Comparison of ENCODE assay signal across 8 cellular contexts in genomic region chr11:83007909-83008580, GRCh38.
A peak's percentile ranks its signal among the peaks of the same experiment; 100 is the strongest.
DNase-seq lines count a peak whose midpoint lies in the region; ATAC-seq, FAIRE-seq and TF ChIP-seq lines count a peak whose summit lies in the region.

No MANE protein-coding gene starts in this region.

- no peaks in the 10 kb centered on the region for H3K36me3 ChIP-seq in endothelial cell of umbilical vein (ENCODE audit: control insufficient read depth in 2 of 2, extremely low read depth in 1 of 2, insufficient read depth in 2 of 2, low read length in 2 of 2)

- no peaks in the 10 kb centered on the region for H3K9me3 Mint-ChIP-seq in natural killer cell

- DNase-seq in D341Med (ENCODE audit: low spot score), result peak; percentile 82
- DNase-seq in NCI-H748 treated with DMSO at 0.1 percent for 48 hours (lab: John Stamatoyannopoulos, UW), result peak; percentile 26
- peak; percentile 94 for DNase-seq in endothelial cell of umbilical vein (ENCODE audit: low read depth, low spot score)
- DNase-seq in natural killer cell, result no peak
- no peak for DNase-seq in A172 (ENCODE audit: low spot score)
- no peak for DNase-seq in stimulated activated naive CD4-positive, alpha-beta T cell (lab: John Stamatoyannopoulos, UW)
- no peak for DNase-seq in NCI-H2171 treated with DMSO at 0.1 percent for 48 hours (lab: John Stamatoyannopoulos, UW)

- peak overlapping the region; percentile 14 for H2AFZ ChIP-seq in endothelial cell of umbilical vein (ENCODE audit: low read depth, low read length)

- peak; percentile 51 for TF ChIP-seq POLR2A in endothelial cell of umbilical vein (IDR thresholded peaks at IDR 0.05; ENCODE audit: low read depth, low read length)

- TF ChIP-seq CTCF in endothelial cell of umbilical vein (IDR thresholded peaks at IDR 0.05; ENCODE audit: extremely low read depth in 1 of 2, insufficient read depth in 1 of 2, low read depth in 1 of 2, low read length in 2 of 2) (peak in 1 of 2 donors; percentile 6), natural killer cell (IDR thresholded peaks at IDR 0.05) (no peak)

- peak overlapping the region; percentile 56 for H3K4me3 Mint-ChIP-seq in natural killer cell

- ATAC-seq in GM21515 (IDR thresholded peaks at IDR 0.05; ENCODE audit: unreplicated experiment) (peak; percentile 46), natural killer cell (peak in 2 of 3 donors; percentile 42 to 52)

- dilution Hi-C loops in endothelial cell of umbilical vein (cut with MboI; ENCODE audit: extremely low pct_ligation_motif_present, low sequenced_read_pairs), result no loop called here

- H3K27ac ChIP-seq in endothelial cell of umbilical vein (ENCODE audit: insufficient read depth, low read depth, low read length), result peak overlapping the region; percentile 68

- peak overlapping the region; percentile 9 for H3K4me2 ChIP-seq in endothelial cell of umbilical vein (ENCODE audit: insufficient read depth, low read length)

- peak overlapping the region; percentile 50 to 75 for H3K27ac Mint-ChIP-seq in natural killer cell

- H3K36me3 Mint-ChIP-seq in natural killer cell, result no peaks in the 10 kb centered on the region

- POLR2A ChIA-PET in endothelial cell of umbilical vein (lab: Charles Lee), result interaction anchor here (0.6 to 0.8 kb wide), 3 partner anchors 22 to 149 kb away, joined by 4 to 13 read pairs (median 4); partner anchors contain the start of gene PCF11

- no TSS peak for BruUV-seq in endothelial cell of umbilical vein (replicated peaks; lab: Mats Ljungman, UMichigan)

- H3K9me3 ChIP-seq in endothelial cell of umbilical vein (replicated peaks; ENCODE audit: control insufficient read depth, insufficient read depth, low read length), result no peaks in the 10 kb centered on the region

- CTCF ChIA-PET in endothelial cell of umbilical vein (lab: Charles Lee), result interaction anchor here (0.6 to 2.7 kb wide), 15 partner anchors 10 to 148 kb away, joined by 3 to 8 read pairs (median 4); partner anchors contain the start of gene PCF11

- H3K27me3 Mint-ChIP-seq in natural killer cell (ENCODE audit: low read depth in 2 of 2), result no peaks in the 10 kb centered on the region

- no peak overlapping the region for H3K9ac ChIP-seq in endothelial cell of umbilical vein (replicated peaks; ENCODE audit: extremely low read depth, insufficient read depth, low read length)

- H3K79me2 ChIP-seq in endothelial cell of umbilical vein (ENCODE audit: control insufficient read depth, insufficient read depth, low read length), result no peaks in the 10 kb centered on the region

- H3K27me3 ChIP-seq in endothelial cell of umbilical vein (ENCODE audit: control insufficient read depth in 2 of 2, insufficient read depth in 2 of 2, low read length in 2 of 2), result no peaks in the 10 kb centered on the region

- no peaks in the 10 kb centered on the region for H3K9me1 ChIP-seq in endothelial cell of umbilical vein (replicated peaks; ENCODE audit: control insufficient read depth, extremely low read depth, insufficient read depth, low read length)

- H3K4me1 Mint-ChIP-seq in natural killer cell, result peaks cover 14 to 24% of the 10 kb centered on the region in 2 donors

- peak; percentile 93 for FAIRE-seq in endothelial cell of umbilical vein (lab: Jason Lieb, UNC)

- H3K4me1 ChIP-seq in endothelial cell of umbilical vein (ENCODE audit: control insufficient read depth, extremely low read depth, insufficient read depth, low read length), result peaks cover 40% of the 10 kb centered on the region

- H4K20me1 ChIP-seq in endothelial cell of umbilical vein (replicated peaks; ENCODE audit: control insufficient read depth, extremely low read depth, insufficient read depth, low read length), result no peaks in the 10 kb centered on the region

- intact Hi-C loops in endothelial cell of umbilical vein (cut with micrococcal nuclease), result loop anchor here (1.0 kb wide), 2 partner anchors 28 to 63 kb away; partner anchors contain the start of gene RAB30
- intact Hi-C loops in natural killer cell (cut with micrococcal nuclease), result no loop called here

- H3K4me3 ChIP-seq in endothelial cell of umbilical vein (replicated peaks in 1 of 3; ENCODE audit: insufficient read depth in 1 of 3, low read depth in 1 of 3, low read length in 3 of 3), result no peak overlapping the region

TF ChIP-seq in endothelial cell of umbilical vein, 7 proteins besides CTCF, POLR2A, EP300 and RAD21:
- TF ChIP-seq FOS (IDR thresholded peaks at IDR 0.05; ENCODE audit: borderline replicate concordance, insufficient read depth, low read length), result no peak
- peak; percentile 93 for TF ChIP-seq GATA2 (IDR thresholded peaks at IDR 0.05; ENCODE audit: insufficient read depth, insufficient read length, low read depth, low read length)
- TF ChIP-seq MYC (IDR thresholded peaks at IDR 0.05; ENCODE audit: low read depth, low read length), result no peak
- peak; percentile 86 for TF ChIP-seq POLR2AphosphoS5 (IDR thresholded peaks at IDR 0.05; ENCODE audit: insufficient read depth, low read depth, low read length)

Comparison
In these comparisons a context has a peak if more than half of its experiments do, and no peak if none do; other contexts are left out.
1. DNase-seq: peak in D341Med (single experiment), NCI-H748 treated with DMSO at 0.1 percent for 48 hours (single experiment) and endothelial cell of umbilical vein (single experiment); none in natural killer cell (single experiment), A172 (single experiment), stimulated activated naive CD4-positive, alpha-beta T cell (0 of 6) and NCI-H2171 treated with DMSO at 0.1 percent for 48 hours (single experiment).